8 cellular contexts compared by ENCODE assay signal in the genomic region with DNA sequence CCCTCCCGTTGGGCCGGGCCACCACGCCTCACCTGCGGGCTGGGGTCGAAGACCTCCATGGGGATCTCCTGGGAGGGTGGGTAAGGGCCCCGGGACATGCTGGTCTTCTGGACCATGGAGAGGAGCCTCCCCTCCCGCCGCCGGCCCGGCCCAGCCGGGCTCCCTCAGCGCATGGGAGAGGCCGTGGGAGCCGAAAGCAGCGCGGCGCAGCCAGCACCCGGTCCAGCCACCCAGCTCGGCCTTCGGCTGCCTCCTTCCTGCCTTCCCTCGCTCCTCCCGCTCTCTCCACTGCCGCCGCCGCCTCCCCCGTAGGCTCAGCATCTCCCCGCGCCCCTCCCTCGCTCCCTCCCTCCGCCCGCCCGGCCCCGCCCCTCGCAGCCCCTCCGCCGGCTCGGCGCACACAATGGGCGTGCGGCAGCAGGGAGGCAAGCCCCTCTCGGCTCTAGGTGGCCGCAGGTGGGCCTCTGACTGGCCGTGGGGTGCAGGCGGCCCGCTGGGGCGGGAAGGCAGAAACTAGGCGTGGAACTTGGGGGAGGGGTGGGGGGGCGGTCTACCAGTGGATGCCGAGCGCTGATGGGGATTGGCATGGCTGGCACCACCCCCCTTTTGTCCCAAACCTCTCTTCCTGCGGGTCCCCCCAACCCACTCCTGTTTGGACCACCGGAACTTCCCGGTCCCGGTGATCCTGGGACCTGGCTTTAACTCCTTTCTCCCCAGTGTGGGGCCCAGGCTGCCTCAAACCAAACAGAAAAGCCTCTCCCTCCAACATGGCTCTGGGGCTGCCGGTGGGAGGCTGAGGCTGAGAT. TPM values are rescaled to one million over a fixed set of nuclear protein-coding genes. Genes with fewer than 3 reads are reported as not detected.
A peak's percentile ranks its signal among the peaks of the same experiment; 100 is the strongest.
DNase-seq lines count a peak whose midpoint lies in the region; ATAC-seq and TF ChIP-seq lines count a peak whose summit lies in the region.

A gene (minus strand): TSS at position 290 of the 806 bp plus-strand sequence. CDS start 174 bp downstream, at position 116.

- H3K36me3 ChIP-seq in urinary bladder (ENCODE audit: insufficient read depth): peaks cover 5% of the 10 kb centered on the region

- H3K4me3 Mint-ChIP-seq in T-helper 2 cell treated with Interferon-gamma antibody and Interleukin-4, amounts not matched to agents 5 μg/mL and 100 μg/mL, for 36 hours: peak within 1 kb of the TSS; percentile 82

- DNase-seq in NCI-H1092 treated with DMSO at 0.1 percent for 48 hours (lab: John Stamatoyannopoulos, UW) (peak; percentile 77), right cardiac atrium (peak; percentile 84 to 92 (median 90)), putamen (ENCODE audit: low spot score) (peak; percentile 66)
- peak; percentile 71 for DNase-seq in T-helper 2 cell treated with Interferon-gamma antibody and Interleukin-4, amounts not matched to agents 5 μg/mL and 100 μg/mL, for 36 hours (ENCODE audit: low spot score)

- peaks cover 3% of the 10 kb centered on the region for H3K4me1 ChIP-seq in right cardiac atrium (ENCODE audit: control insufficient read depth, insufficient read depth, low read length)
- H3K4me1 ChIP-seq in urinary bladder (ENCODE audit: insufficient read depth): no peaks in the 10 kb centered on the region

- H3K9me3 Mint-ChIP-seq in T-helper 2 cell treated with Interferon-gamma antibody and Interleukin-4, amounts not matched to agents 5 μg/mL and 100 μg/mL, for 36 hours: no peaks in the 10 kb centered on the region

- TF ChIP-seq CTCF in GM12875 (IDR thresholded peaks at IDR 0.05; ENCODE audit: borderline replicate concordance, insufficient read depth, low read depth, low read length): no peak

- H3K36me3 Mint-ChIP-seq in T-helper 2 cell treated with Interferon-gamma antibody and Interleukin-4, amounts not matched to agents 5 μg/mL and 100 μg/mL, for 36 hours (ENCODE audit: low read depth): peaks cover 28% of the 10 kb centered on the region

- WGBS in right cardiac atrium: 1% methylated on average over 55 of the region's 55 CpGs
- WGBS in urinary bladder: under 1% methylated on average over 54 of the region's 55 CpGs

- H3K27ac Mint-ChIP-seq in T-helper 2 cell treated with Interferon-gamma antibody and Interleukin-4, amounts not matched to agents 5 μg/mL and 100 μg/mL, for 36 hours: peak within 1 kb of the TSS; percentile 71

- H3K27ac ChIP-seq in angular gyrus (ENCODE audit: low read depth, low read length): peak within 1 kb of the TSS; percentile 80
- H3K27ac ChIP-seq in right cardiac atrium (ENCODE audit: low read length): peak within 1 kb of the TSS; percentile 40
- peak within 1 kb of the TSS; percentile 33 for H3K27ac ChIP-seq in urinary bladder (ENCODE audit: low read depth)

- no peaks in the 10 kb centered on the region for H3K27me3 ChIP-seq in right cardiac atrium (ENCODE audit: control insufficient read depth, insufficient read depth)

- H3K4me1 Mint-ChIP-seq in T-helper 2 cell treated with Interferon-gamma antibody and Interleukin-4, amounts not matched to agents 5 μg/mL and 100 μg/mL, for 36 hours (ENCODE audit: low read depth): peaks cover 42% of the 10 kb centered on the region

- intact Hi-C loops in right cardiac atrium (cut with DNase I): no loop called here

- ATAC-seq in right cardiac atrium (peak; percentile 74 to 79), GM19463 (IDR thresholded peaks at IDR 0.05; ENCODE audit: unreplicated experiment) (no peak)

- H3K9me3 ChIP-seq in right cardiac atrium (ENCODE audit: control insufficient read depth, low read length): no peaks in the 10 kb centered on the region

- H3K4me3 ChIP-seq in GM12875 (ENCODE audit: low read depth, low read length): peak within 1 kb of the TSS; percentile 69
- peak within 1 kb of the TSS; percentile 66 for H3K4me3 ChIP-seq in right cardiac atrium (ENCODE audit: low read length)
- H3K4me3 ChIP-seq in urinary bladder (ENCODE audit: low read depth, low read length): peak within 1 kb of the TSS; percentile 84

- H3K27me3 Mint-ChIP-seq in T-helper 2 cell treated with Interferon-gamma antibody and Interleukin-4, amounts not matched to agents 5 μg/mL and 100 μg/mL, for 36 hours (ENCODE audit: low read depth): no peaks in the 10 kb centered on the region

RNA-seq across cellular contexts. Expression of the gene that starts here (rescaled TPM):
- total RNA-seq in right cardiac atrium (10 to 100 TPM in 1 of 4 donors, 1 to 10 TPM in 3; 5.8 to 10.8 (median 8.0) TPM), urinary bladder (9.1 TPM)
- polyA plus RNA-seq in right cardiac atrium (6.4 TPM), urinary bladder (7.4 TPM)
